10 cellular contexts compared by ENCODE assay signal in genomic region chr12:50185975-50186663, GRCh38. TPM values are rescaled to one million over a fixed set of nuclear protein-coding genes. Genes with fewer than 3 reads are reported as not detected.
DNase-seq lines count a peak whose midpoint lies in the region; ATAC-seq, FAIRE-seq and TF ChIP-seq lines count a peak whose summit lies in the region.
"Had no signal": no experiment of that assay in that cellular context is flagged by ENCODE, and none has a peak within 500 bp of the region (broad histone marks: within the 10 kb centered on the region; RNA-seq: fewer than 3 reads in every experiment).

No MANE protein-coding gene starts in this region.

- peak overlapping the region; percentile 75 for H2BK20ac ChIP-seq in IMR-90 (ENCODE audit: low read depth, low read length)

- H3K4me1 ChIP-seq in IMR-90 (ENCODE audit: control insufficient read depth, insufficient read depth, low read length) (peaks cover 30% of the 10 kb centered on the region), endothelial cell of umbilical vein (ENCODE audit: control insufficient read depth, extremely low read depth, insufficient read depth, low read length) (peaks cover 38% of the 10 kb centered on the region), spleen (peaks cover 7 to 46% (median 28%) of the 10 kb centered on the region in 6 donors)

- WGBS in IMR-90 (ENCODE audit: extremely low coverage in 2 of 2, insufficient read length in 1 of 2), 2 experiments: 100% methylated on average over 1 of the region's 6 CpGs; no CpG with 5 or more reads in 1 of the 2 experiments
- WGBS in spleen, 5 donors: 72 to 87% (median 80%) methylated on average over 6 of the region's 6 CpGs

- H3K79me1 ChIP-seq in IMR-90 (ENCODE audit: low read depth in 1 of 2, low read length in 2 of 2): peaks cover 28 to 64% of the 10 kb centered on the region in 2 experiments

- H3K9ac ChIP-seq in IMR-90 (ENCODE audit: low read depth, low read length) (peak overlapping the region; percentile 45; the same call in 1 of the 2 replicates), SK-N-MC (ENCODE audit: insufficient read length) (no peak overlapping the region), endothelial cell of umbilical vein (replicated peaks; ENCODE audit: extremely low read depth, insufficient read depth, low read length) (peak overlapping the region; percentile 65)

- H4K8ac ChIP-seq in IMR-90 (ENCODE audit: low read depth in 2 of 2, low read length in 2 of 2): peak overlapping the region; percentile 78 to 86

- FAIRE-seq in endothelial cell of umbilical vein (lab: Jason Lieb, UNC): peak; percentile 88

- CTCF ChIA-PET in IMR-90 (lab: Yijun Ruan, JAX): interaction anchor here (0.5 kb wide), 1 partner anchor 55 kb away, joined by 3 read pairs; no protein-coding TSS in a partner anchor
- CTCF ChIA-PET in endothelial cell of umbilical vein (lab: Charles Lee): interaction anchor here (0.5 to 3.3 kb wide), 14 partner anchors 9 to 128 kb away, joined by 3 to 25 read pairs (median 4); partner anchors contain the start of gene COX14

- H3K4me3 ChIP-seq in IMR-90 (ENCODE audit: insufficient read depth, low read depth, low read length) (no peak overlapping the region), SK-N-MC (no peak overlapping the region), endothelial cell of umbilical vein (replicated peaks in 1 of 3; ENCODE audit: insufficient read depth in 1 of 3, low read depth in 1 of 3, low read length in 3 of 3) (no peak overlapping the region), spleen (no peak overlapping the region)
- H3K4me3 ChIP-seq: gastroesophageal sphincter had no signal

- H3K79me2 ChIP-seq in endothelial cell of umbilical vein (ENCODE audit: control insufficient read depth, insufficient read depth, low read length): no peaks in the 10 kb centered on the region

- intact Hi-C loops in IMR-90 (cut with micrococcal nuclease): no loop called here
- intact Hi-C loops in endothelial cell of umbilical vein (cut with micrococcal nuclease): loop anchor here (2.0 kb wide), 2 partner anchors 17 to 35 kb away; no protein-coding TSS in a partner anchor
- intact Hi-C loops in spleen (cut with DNase I; ENCODE audit: low total_unique reads): no loop called here

- in situ Hi-C loops in IMR-90 (cut with MboI; ENCODE audit: low sequenced_read_pairs): no loop called here

- H3K4me2 ChIP-seq in IMR-90 (ENCODE audit: low read depth, low read length) (peak overlapping the region; percentile 40; the same call in 1 of the 2 replicates), endothelial cell of umbilical vein (ENCODE audit: insufficient read depth, low read length) (peak overlapping the region; percentile 41)

- H4K20me1 ChIP-seq in IMR-90 (ENCODE audit: insufficient read depth, low read length) (0 out of 2 replicates have a peak, but pooled peaks cover 4% of the 10 kb centered on the region), endothelial cell of umbilical vein (replicated peaks; ENCODE audit: control insufficient read depth, extremely low read depth, insufficient read depth, low read length) (no peaks in the 10 kb centered on the region)

- H2BK5ac ChIP-seq in IMR-90 (ENCODE audit: low read depth, low read length, poor library complexity, severe bottlenecking): peak overlapping the region; percentile 100

- H2AFZ ChIP-seq in IMR-90 (replicated peaks; ENCODE audit: low read length, poor library complexity): no peak overlapping the region
- H2AFZ ChIP-seq in endothelial cell of umbilical vein (ENCODE audit: low read depth, low read length): peak overlapping the region; percentile 8

- peak overlapping the region; percentile 93 for H3K4ac ChIP-seq in IMR-90 (ENCODE audit: low read depth, low read length)

- H4K91ac ChIP-seq in IMR-90 (ENCODE audit: insufficient read depth, low read depth, low read length): peak overlapping the region; percentile 96

- H3K9me1 ChIP-seq in IMR-90 (ENCODE audit: insufficient read depth, low read length) (peaks cover 25% of the 10 kb centered on the region), endothelial cell of umbilical vein (replicated peaks; ENCODE audit: control insufficient read depth, extremely low read depth, insufficient read depth, low read length) (no peaks in the 10 kb centered on the region)

- peak overlapping the region; percentile 90 for H3K18ac ChIP-seq in IMR-90 (ENCODE audit: low read depth, low read length)

- ATAC-seq in IMR-90 (ENCODE audit: low read depth): no peak
- ATAC-seq: gastroesophageal sphincter had no signal

- no peak overlapping the region for H2AK9ac ChIP-seq in IMR-90 (replicated peaks; ENCODE audit: low read depth, low read length, poor library complexity)

- H2AK5ac ChIP-seq in IMR-90 (ENCODE audit: low read depth, low read length): peak overlapping the region; percentile 96

- H3K9me3 ChIP-seq in IMR-90 (ENCODE audit: control insufficient read depth, insufficient read depth, low read length): no peaks in the 10 kb centered on the region
- no peaks in the 10 kb centered on the region for H3K9me3 ChIP-seq in SK-N-MC (ENCODE audit: low read depth, low read length)
- no peaks in the 10 kb centered on the region for H3K9me3 ChIP-seq in endothelial cell of umbilical vein (replicated peaks; ENCODE audit: control insufficient read depth, insufficient read depth, low read length)
- H3K9me3 ChIP-seq in spleen: no peaks in the 10 kb centered on the region
- H3K9me3 ChIP-seq: gastroesophageal sphincter had no signal

- POLR2A ChIA-PET in IMR-90 (lab: Charles Lee; ENCODE audit: unreplicated experiment) (interaction anchor here (0.8 to 1.9 kb wide), 2 partner anchors 19 to 35 kb away, joined by 3 to 6 read pairs; partner anchors contain the start of gene CERS5), endothelial cell of umbilical vein (lab: Charles Lee) (interaction anchor here (0.9 kb wide), 1 partner anchor 35 kb away, joined by 4 read pairs; no protein-coding TSS in a partner anchor)

- TF ChIP-seq POLR2A in IMR-90 (IDR thresholded peaks at IDR 0.05; ENCODE audit: low read depth, low read length): no peak
- TF ChIP-seq POLR2A in endothelial cell of umbilical vein (IDR thresholded peaks at IDR 0.05; ENCODE audit: low read depth, low read length): peak; percentile 48
- no peak for TF ChIP-seq POLR2A in spleen (IDR thresholded peaks at IDR 0.05)

- DNase-seq in IMR-90: peak; percentile 43
- DNase-seq in SK-N-MC (ENCODE audit: low read depth, low spot score): no peak
- DNase-seq in endothelial cell of umbilical vein (ENCODE audit: low read depth, low spot score): peak; percentile 92
- no peak for DNase-seq in spleen
- DNase-seq in GM19240 (ENCODE audit: insufficient read length, low spot score): no peak
- no peak for DNase-seq in SHP77 (lab: John Stamatoyannopoulos, UW)
- no peak for DNase-seq in NCI-H1694 (lab: John Stamatoyannopoulos, UW)
- no peak for DNase-seq in SW480 (ENCODE audit: low spot score)
- DNase-seq: GDM1 had no signal

- peak overlapping the region; percentile 89 for H3K56ac ChIP-seq in IMR-90 (ENCODE audit: extremely low read depth, insufficient read depth, low read length)

- H3K27ac ChIP-seq in IMR-90 (ENCODE audit: insufficient read depth, low read length) (peak overlapping the region; percentile 70), SK-N-MC (peak overlapping the region; percentile 61; the same call in 1 of the 2 replicates), endothelial cell of umbilical vein (ENCODE audit: insufficient read depth, low read depth, low read length) (peak overlapping the region; percentile 90), spleen (peak overlapping the region in 7 of 8 donors; percentile 53 to 74 (median 63))

- H3K36me3 ChIP-seq in IMR-90 (ENCODE audit: control insufficient read depth, insufficient read depth, low read length) (peaks cover 36% of the 10 kb centered on the region), SK-N-MC (ENCODE audit: insufficient read depth, low read length) (peaks cover 23% of the 10 kb centered on the region), endothelial cell of umbilical vein (ENCODE audit: control insufficient read depth in 2 of 2, extremely low read depth in 1 of 2, insufficient read depth in 2 of 2, low read length in 2 of 2) (peaks cover 12 to 13% of the 10 kb centered on the region in 2 experiments), spleen (peaks cover 0 to 36% (median 7%) of the 10 kb centered on the region in 6 donors)

- no peak for TF ChIP-seq RAD21 in IMR-90 (IDR thresholded peaks at IDR 0.05; ENCODE audit: low read length)

- peak overlapping the region; percentile 64 for H2BK15ac ChIP-seq in IMR-90 (ENCODE audit: low read depth, low read length)

- H4K5ac ChIP-seq in IMR-90 (ENCODE audit: low read depth, low read length): peak overlapping the region; percentile 93

- BruUV-seq in IMR-90 (replicated peaks; lab: Mats Ljungman, UMichigan) (no TSS peak), endothelial cell of umbilical vein (replicated peaks; lab: Mats Ljungman, UMichigan) (no TSS peak)

- TF ChIP-seq CTCF in IMR-90 (conservative IDR thresholded peaks at IDR 0.05; ENCODE audit: low read depth, low read length) (no peak), endothelial cell of umbilical vein (IDR thresholded peaks at IDR 0.05; ENCODE audit: extremely low read depth in 1 of 2, insufficient read depth in 1 of 2, low read depth in 1 of 2, low read length in 2 of 2) (no peak), spleen (IDR thresholded peaks at IDR 0.05 in 8 of 11, conservative IDR thresholded peaks at IDR 0.05 in 3 of 11) (no peak)

- peak overlapping the region; percentile 92 for H2BK120ac ChIP-seq in IMR-90 (ENCODE audit: low read depth, low read length)

- dilution Hi-C loops in IMR-90 (cut with HindIII; ENCODE audit: low sequenced_read_pairs, unreplicated experiment): no loop called here
- dilution Hi-C loops in endothelial cell of umbilical vein (cut with MboI; ENCODE audit: extremely low pct_ligation_motif_present, low sequenced_read_pairs): no loop called here

- H3K14ac ChIP-seq in IMR-90 (replicated peaks; ENCODE audit: low read depth, low read length): peak overlapping the region; percentile 90

- H3K27me3 ChIP-seq in IMR-90 (ENCODE audit: control insufficient read depth, insufficient read depth, low read length): no peaks in the 10 kb centered on the region
- H3K27me3 ChIP-seq in endothelial cell of umbilical vein (ENCODE audit: control insufficient read depth in 2 of 2, insufficient read depth in 2 of 2, low read length in 2 of 2): no peaks in the 10 kb centered on the region
- H3K27me3 ChIP-seq in spleen (replicated peaks in 1 of 7): no peaks in the 10 kb centered on the region
- H3K27me3 ChIP-seq: gastroesophageal sphincter had no signal

- H3K23ac ChIP-seq in IMR-90 (ENCODE audit: low read depth, low read length): peak overlapping the region; percentile 89

RNA-seq across cellular contexts. Expression of gene CERS5, which starts 18.9 kb away (rescaled TPM):
- total RNA-seq in IMR-90 (2012; rRNA removed): 40.3 and 47.5 TPM in 2 replicates
- 58.7 and 60.3 TPM in 2 replicates for polyA plus RNA-seq in IMR-90 (2012; rRNA removed)
- polyA plus RNA-seq in IMR-90 (2012; cell fraction: cytosol; rRNA removed): 23.0 and 33.3 TPM in 2 replicates
- 45.5 and 156 TPM in 2 replicates for polyA plus RNA-seq in IMR-90 (2012; cell fraction: nucleus; rRNA removed; ENCODE audit: low replicate concordance)
- 60.4 and 66.4 TPM in 2 replicates for total RNA-seq in endothelial cell of umbilical vein
- polyA plus RNA-seq in endothelial cell of umbilical vein: 108 and 118 TPM in 2 replicates
- polyA plus RNA-seq in endothelial cell of umbilical vein (2011; cell fraction: cytosol; rRNA removed): 56.7 and 64.6 TPM in 2 replicates
- 123 and 124 TPM in 2 replicates for polyA plus RNA-seq in endothelial cell of umbilical vein (2011; cell fraction: nucleus; rRNA removed)
- polyA plus RNA-seq in endothelial cell of umbilical vein (2012): 44.3 and 44.7 TPM in 2 replicates
- 142 and 152 TPM in 2 replicates for polyA minus RNA-seq in endothelial cell of umbilical vein
- polyA minus RNA-seq in endothelial cell of umbilical vein (2011; cell fraction: cytosol; rRNA and poly(A)+ RNA removed): 22.2 TPM
- 60.6 and 113 TPM in 2 replicates for polyA minus RNA-seq in endothelial cell of umbilical vein (2011; cell fraction: nucleus; rRNA and poly(A)+ RNA removed)
- total RNA-seq in spleen: 10 to 100 TPM; 21.8 to 55.9 (median 41.3) TPM
- polyA plus RNA-seq in spleen: 10 to 100 TPM; 40.3 to 90.8 (median 58.1) TPM

Comparison
In these comparisons a context has a peak if more than half of its experiments do, and no peak if none do; other contexts are left out.
1. DNase-seq: peak in IMR-90 (single experiment) and endothelial cell of umbilical vein (single experiment); none in SK-N-MC (single experiment), spleen (single experiment), GM19240 (single experiment), SHP77 (0 of 2), NCI-H1694 (single experiment) and SW480 (single experiment).
2. Peak in every context shown above with its lines, with median percentiles within 50 percentile points of each other: H3K27ac ChIP-seq.